In the genomic region with DNA sequence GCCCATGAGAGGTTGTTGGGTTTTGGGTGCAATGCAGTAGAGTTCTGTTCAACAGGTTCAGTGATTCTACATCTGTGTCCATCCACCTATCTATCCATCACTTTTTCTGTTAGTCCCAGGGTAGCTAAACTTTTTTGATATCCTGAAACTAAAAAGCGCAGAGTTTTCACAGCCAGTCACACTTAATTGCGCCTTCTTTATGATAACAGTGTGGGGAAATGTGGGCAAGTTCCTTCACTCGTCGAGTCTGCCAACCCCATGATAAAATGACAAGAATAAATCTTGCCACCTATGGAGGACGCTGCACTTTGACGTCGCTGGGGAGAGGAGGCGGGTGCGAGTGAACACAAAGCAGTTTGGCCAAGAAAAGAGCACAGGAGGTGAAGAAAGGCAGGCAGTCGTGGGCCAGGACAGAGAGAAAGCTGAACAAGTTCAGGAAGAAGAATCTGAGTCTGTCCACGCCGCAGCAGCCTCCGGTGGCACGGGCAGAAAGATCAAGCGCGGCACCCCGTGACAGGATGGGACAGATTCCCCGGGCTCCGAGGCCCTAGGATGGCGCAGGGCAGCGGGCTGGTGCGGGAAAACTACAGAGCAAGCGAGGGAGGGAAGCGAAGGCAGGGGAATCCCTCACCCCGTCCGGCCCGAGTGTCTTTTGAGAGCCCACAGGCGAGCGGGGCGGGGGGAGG, we compare ENCODE assay signal across 9 cellular contexts. TPM values are rescaled to one million over a fixed set of nuclear protein-coding genes. Genes with fewer than 3 reads are reported as not detected.
DNase-seq lines count a peak whose midpoint lies in the region; ATAC-seq, FAIRE-seq and TF ChIP-seq lines count a peak whose summit lies in the region.
"Had no signal": no experiment of that assay in that cellular context is flagged by ENCODE, and none has a peak within 500 bp of the region (broad histone marks: within the 10 kb centered on the region; RNA-seq: fewer than 3 reads in every experiment).

No MANE protein-coding gene starts in this region.

- H3K4me3 ChIP-seq in astrocyte (ENCODE audit: insufficient read depth, low read depth, low read length) = no peak overlapping the region

- peak overlapping the region; percentile 3 for H2AFZ ChIP-seq in astrocyte (ENCODE audit: low read depth, low read length)

- no peak overlapping the region for H3K27ac Mint-ChIP-seq in astrocyte (ENCODE audit: unreplicated experiment)
- no peak overlapping the region for H3K27ac Mint-ChIP-seq in natural killer cell

- no peaks in the 10 kb centered on the region for H3K9me3 Mint-ChIP-seq in astrocyte (ENCODE audit: unreplicated experiment)
- no peaks in the 10 kb centered on the region for H3K9me3 Mint-ChIP-seq in natural killer cell

- H3K36me3 Mint-ChIP-seq in astrocyte (ENCODE audit: low read depth, unreplicated experiment) (peaks cover 3% of the 10 kb centered on the region), natural killer cell (peaks cover 27% of the 10 kb centered on the region)

- no peaks in the 10 kb centered on the region for H3K36me3 ChIP-seq in astrocyte (ENCODE audit: insufficient read depth, low read length)

- no peak overlapping the region for H3K9ac ChIP-seq in astrocyte (ENCODE audit: low read length)

- H3K27ac ChIP-seq in astrocyte (ENCODE audit: low read depth, low read length) (no peak overlapping the region), caudate nucleus (ENCODE audit: low read depth, low read length) (no peak overlapping the region)

- peak overlapping the region; percentile 84 for H3K4me3 Mint-ChIP-seq in astrocyte (ENCODE audit: unreplicated experiment)
- peak overlapping the region; percentile 57 for H3K4me3 Mint-ChIP-seq in natural killer cell

- peaks cover 60% of the 10 kb centered on the region for H3K27me3 ChIP-seq in astrocyte (ENCODE audit: insufficient read depth, low read length)

- intact Hi-C loops in natural killer cell (cut with micrococcal nuclease) = no loop called here

- no peak for TF ChIP-seq CTCF in astrocyte (IDR thresholded peaks at IDR 0.05; ENCODE audit: insufficient read depth, low read depth, low read length)
- no peak for TF ChIP-seq CTCF in natural killer cell (IDR thresholded peaks at IDR 0.05)

- H3K79me2 ChIP-seq in astrocyte (ENCODE audit: insufficient read depth, low read length) = no peaks in the 10 kb centered on the region

- H3K9me3 ChIP-seq in astrocyte (ENCODE audit: insufficient read depth, low read depth, low read length) = no peaks in the 10 kb centered on the region

- H3K4me1 Mint-ChIP-seq in astrocyte (ENCODE audit: low read depth, unreplicated experiment) (no peaks in the 10 kb centered on the region), natural killer cell (peaks cover 10 to 11% of the 10 kb centered on the region in 2 donors)

- ATAC-seq in GM19397 (IDR thresholded peaks at IDR 0.05; ENCODE audit: unreplicated experiment) (peak; percentile 37), HG03095 (IDR thresholded peaks at IDR 0.05; ENCODE audit: unreplicated experiment) (peak; percentile 27), natural killer cell (peak in 1 of 3 donors; percentile 5)

- DNase-seq in astrocyte (ENCODE audit: low read depth) (no peak), natural killer cell (no peak), caudate nucleus (lab: John Stamatoyannopoulos, UW) (no peak), glomerular visceral epithelial cell (ENCODE audit: extremely low spot score) (no peak), A172 (ENCODE audit: low spot score) (no peak)
- no peak for DNase-seq in stimulated activated naive CD4-positive, alpha-beta T cell treated with Interleukin-2 at 50 U/mL for 16 hours (lab: John Stamatoyannopoulos, UW)

- no peak for FAIRE-seq in astrocyte (lab: Jason Lieb, UNC)
- FAIRE-seq: islet of Langerhans had no signal

- H3K4me1 ChIP-seq in astrocyte (ENCODE audit: insufficient read depth, low read length) = no peaks in the 10 kb centered on the region

- H3K4me2 ChIP-seq in astrocyte (ENCODE audit: low read length) = peak overlapping the region; percentile 84

- H4K20me1 ChIP-seq in astrocyte (ENCODE audit: insufficient read depth, low read length) = no peaks in the 10 kb centered on the region

- H3K27me3 Mint-ChIP-seq in astrocyte (ENCODE audit: low read depth, unreplicated experiment) = peaks cover 67% of the 10 kb centered on the region
- peaks cover 59 to 68% of the 10 kb centered on the region in 2 donors for H3K27me3 Mint-ChIP-seq in natural killer cell (ENCODE audit: low read depth in 2 of 2)

RNA-seq across cellular contexts. Expression of a gene that starts 9.2 kb away (rescaled TPM):
- total RNA-seq in astrocyte (0.36 and 0.70 TPM in 2 replicates), natural killer cell (not detected)
- 0.71 TPM in 1 of 2 replicates, not detected in the other for total RNA-seq in A172 (2014; rRNA removed; shearing (Covaris generic))
